ENCODE assay signal across 9 cellular contexts in the genomic region with DNA sequence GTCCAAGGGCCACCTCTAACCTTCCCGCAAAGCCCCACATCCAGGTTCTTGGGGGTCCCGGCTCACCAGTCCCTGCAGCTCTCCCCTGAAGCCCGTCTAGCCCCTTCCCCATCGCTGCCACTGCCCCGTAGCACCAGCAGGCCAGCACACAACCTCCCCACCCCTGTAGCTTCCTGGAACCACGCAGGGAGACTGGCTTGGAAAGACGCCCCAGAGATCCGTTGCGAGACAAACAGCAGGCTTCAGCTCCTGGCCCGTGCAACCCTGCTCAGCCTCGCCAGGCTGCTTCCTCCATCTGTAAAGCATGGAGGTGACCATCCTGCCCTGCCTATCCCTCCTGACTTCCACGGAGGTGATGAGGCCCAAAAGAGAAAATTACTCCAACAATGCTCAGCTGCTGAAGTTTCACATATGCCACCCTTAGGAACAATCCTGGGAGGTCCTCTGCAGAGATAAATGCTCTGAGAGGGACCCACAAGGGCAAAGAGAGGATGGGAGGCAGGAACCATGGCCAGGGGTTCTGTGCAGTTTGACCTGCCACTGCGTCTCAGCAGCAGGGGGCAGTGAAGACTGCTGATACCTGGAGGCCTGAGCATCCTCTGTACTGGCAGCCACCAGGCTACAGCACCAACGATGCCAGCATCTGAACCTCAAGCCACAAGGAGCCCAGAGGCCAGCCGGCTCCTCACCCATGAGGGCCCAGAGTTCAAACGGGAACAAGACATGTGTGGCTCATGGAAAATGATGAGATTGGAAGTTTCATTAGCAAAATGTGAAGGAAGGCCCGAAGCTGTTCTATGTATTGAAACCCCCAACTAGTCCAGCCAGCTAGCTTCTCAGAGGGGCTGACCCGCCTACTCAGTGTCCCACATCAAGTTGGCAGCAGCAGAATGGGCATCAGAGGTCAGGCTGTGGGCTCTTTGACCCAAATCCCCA. TPM values are rescaled to one million over a fixed set of nuclear protein-coding genes. Genes with fewer than 3 reads are reported as not detected.
A peak's percentile ranks its signal among the peaks of the same experiment; 100 is the strongest.
DNase-seq lines count a peak whose midpoint lies in the region; ATAC-seq and TF ChIP-seq lines count a peak whose summit lies in the region.
"Had no signal": no experiment of that assay in that cellular context is flagged by ENCODE, and none has a peak within 500 bp of the region (broad histone marks: within the 10 kb centered on the region; RNA-seq: fewer than 3 reads in every experiment).

No MANE protein-coding gene starts in this region.

- WGBS in liver, result 81% methylated on average over 18 of the region's 18 CpGs

- peaks cover 0 to 2% (median 0%) of the 10 kb centered on the region in 4 donors for H3K36me3 ChIP-seq in liver (ENCODE audit: control insufficient read depth in 4 of 4, insufficient read depth in 3 of 4, low read depth in 1 of 4, low read length in 3 of 4)

- peak in 1 of 2 experiments; percentile 52 for DNase-seq in HL-60 (ENCODE audit: low read depth in 1 of 2, low spot score in 1 of 2)
- DNase-seq in activated T-cell treated with anti-CD3 and anti-CD28 coated beads, Interleukin-2, amount 50 U/mL, for 48 hours, result peak; percentile 39 to 54
- no peak for DNase-seq in SIG-M5 treated with dmso at 0.1 percent for 504 hours (lab: John Stamatoyannopoulos, UW; ENCODE audit: unreplicated experiment)

- H3K27ac ChIP-seq in 22Rv1 (no peak overlapping the region), HL-60 (replicated peaks) (no peak overlapping the region), liver (ENCODE audit: low read depth in 1 of 2, low read length in 2 of 2) (no peak overlapping the region)

- no peaks in the 10 kb centered on the region for H3K9me3 ChIP-seq in liver (ENCODE audit: control insufficient read depth in 4 of 4, low read length in 3 of 4)

- no peak for ATAC-seq in GM18511 (IDR thresholded peaks at IDR 0.05; ENCODE audit: unreplicated experiment)
- no peak for ATAC-seq in HG03135 (IDR thresholded peaks at IDR 0.05; ENCODE audit: unreplicated experiment)
- no peak for ATAC-seq in GM19467 (IDR thresholded peaks at IDR 0.05; ENCODE audit: unreplicated experiment)

- H3K4me1 ChIP-seq in liver (ENCODE audit: control insufficient read depth in 4 of 4, insufficient read depth in 4 of 4, low read length in 3 of 4), result peaks cover 9 to 25% (median 20%) of the 10 kb centered on the region in 4 donors

- TF ChIP-seq RAD21 in liver (IDR thresholded peaks at IDR 0.05), result peak; percentile 40 to 66

- H3K4me3 ChIP-seq in HL-60 (replicated peaks; ENCODE audit: insufficient read depth, low read length) (no peak overlapping the region), liver (ENCODE audit: low read depth in 1 of 3, low read length in 3 of 3) (no peak overlapping the region)

- H3K9ac ChIP-seq in liver (ENCODE audit: low read depth in 1 of 2, low read length in 2 of 2), result no peak overlapping the region

- no peaks in the 10 kb centered on the region for H3K27me3 ChIP-seq in HL-60 (ENCODE audit: insufficient read depth, poor library complexity, severe bottlenecking)
- no peaks in the 10 kb centered on the region for H3K27me3 ChIP-seq in liver (ENCODE audit: control insufficient read depth in 4 of 4, insufficient read depth in 4 of 4, low read length in 3 of 4)

- peak; percentile 9; the same call in 1 of the 2 replicates for TF ChIP-seq CTCF in 22Rv1 (IDR thresholded peaks at IDR 0.05)
- TF ChIP-seq CTCF in HL-60 (IDR thresholded peaks at IDR 0.05; ENCODE audit: insufficient read depth, low read length), result peak; percentile 55
- no peak for TF ChIP-seq CTCF in liver (IDR thresholded peaks at IDR 0.05; ENCODE audit: low read depth, low read length, missing input control)

TF ChIP-seq in liver, 16 proteins besides CTCF, POLR2A, EP300 and RAD21:
- TF ChIP-seq, protein P1, sequence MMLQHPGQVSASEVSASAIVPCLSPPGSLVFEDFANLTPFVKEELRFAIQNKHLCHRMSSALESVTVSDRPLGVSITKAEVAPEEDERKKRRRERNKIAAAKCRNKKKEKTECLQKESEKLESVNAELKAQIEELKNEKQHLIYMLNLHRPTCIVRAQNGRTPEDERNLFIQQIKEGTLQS (IDR thresholded peaks at IDR 0.05), result no peak
- TF ChIP-seq GABPA (IDR thresholded peaks at IDR 0.05 in 1 of 2, conservative IDR thresholded peaks at IDR 0.05 in 1 of 2), result no peak
- no peak for TF ChIP-seq YY1 (IDR thresholded peaks at IDR 0.05)
- no peak for TF ChIP-seq HNF4G (IDR thresholded peaks at IDR 0.05)
- TF ChIP-seq HNF4A (conservative IDR thresholded peaks at IDR 0.05), result no peak
- no peak for TF ChIP-seq TAF1 (conservative IDR thresholded peaks at IDR 0.05)
- no peak for TF ChIP-seq NR2F2 (IDR thresholded peaks at IDR 0.05)
- no peak for TF ChIP-seq SP1 (IDR thresholded peaks at IDR 0.05)
- TF ChIP-seq, protein P2, sequence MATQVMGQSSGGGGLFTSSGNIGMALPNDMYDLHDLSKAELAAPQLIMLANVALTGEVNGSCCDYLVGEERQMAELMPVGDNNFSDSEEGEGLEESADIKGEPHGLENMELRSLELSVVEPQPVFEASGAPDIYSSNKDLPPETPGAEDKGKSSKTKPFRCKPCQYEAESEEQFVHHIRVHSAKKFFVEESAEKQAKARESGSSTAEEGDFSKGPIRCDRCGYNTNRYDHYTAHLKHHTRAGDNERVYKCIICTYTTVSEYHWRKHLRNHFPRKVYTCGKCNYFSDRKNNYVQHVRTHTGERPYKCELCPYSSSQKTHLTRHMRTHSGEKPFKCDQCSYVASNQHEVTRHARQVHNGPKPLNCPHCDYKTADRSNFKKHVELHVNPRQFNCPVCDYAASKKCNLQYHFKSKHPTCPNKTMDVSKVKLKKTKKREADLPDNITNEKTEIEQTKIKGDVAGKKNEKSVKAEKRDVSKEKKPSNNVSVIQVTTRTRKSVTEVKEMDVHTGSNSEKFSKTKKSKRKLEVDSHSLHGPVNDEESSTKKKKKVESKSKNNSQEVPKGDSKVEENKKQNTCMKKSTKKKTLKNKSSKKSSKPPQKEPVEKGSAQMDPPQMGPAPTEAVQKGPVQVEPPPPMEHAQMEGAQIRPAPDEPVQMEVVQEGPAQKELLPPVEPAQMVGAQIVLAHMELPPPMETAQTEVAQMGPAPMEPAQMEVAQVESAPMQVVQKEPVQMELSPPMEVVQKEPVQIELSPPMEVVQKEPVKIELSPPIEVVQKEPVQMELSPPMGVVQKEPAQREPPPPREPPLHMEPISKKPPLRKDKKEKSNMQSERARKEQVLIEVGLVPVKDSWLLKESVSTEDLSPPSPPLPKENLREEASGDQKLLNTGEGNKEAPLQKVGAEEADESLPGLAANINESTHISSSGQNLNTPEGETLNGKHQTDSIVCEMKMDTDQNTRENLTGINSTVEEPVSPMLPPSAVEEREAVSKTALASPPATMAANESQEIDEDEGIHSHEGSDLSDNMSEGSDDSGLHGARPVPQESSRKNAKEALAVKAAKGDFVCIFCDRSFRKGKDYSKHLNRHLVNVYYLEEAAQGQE (IDR thresholded peaks at IDR 0.05), result no peak
- no peak for TF ChIP-seq FOXA2 (IDR thresholded peaks at IDR 0.05)
- no peak for TF ChIP-seq JUND (IDR thresholded peaks at IDR 0.05)
- no peak for TF ChIP-seq RXRA (IDR thresholded peaks at IDR 0.05)
- no peak for TF ChIP-seq FOXA1 (IDR thresholded peaks at IDR 0.05)
- TF ChIP-seq, protein P3, sequence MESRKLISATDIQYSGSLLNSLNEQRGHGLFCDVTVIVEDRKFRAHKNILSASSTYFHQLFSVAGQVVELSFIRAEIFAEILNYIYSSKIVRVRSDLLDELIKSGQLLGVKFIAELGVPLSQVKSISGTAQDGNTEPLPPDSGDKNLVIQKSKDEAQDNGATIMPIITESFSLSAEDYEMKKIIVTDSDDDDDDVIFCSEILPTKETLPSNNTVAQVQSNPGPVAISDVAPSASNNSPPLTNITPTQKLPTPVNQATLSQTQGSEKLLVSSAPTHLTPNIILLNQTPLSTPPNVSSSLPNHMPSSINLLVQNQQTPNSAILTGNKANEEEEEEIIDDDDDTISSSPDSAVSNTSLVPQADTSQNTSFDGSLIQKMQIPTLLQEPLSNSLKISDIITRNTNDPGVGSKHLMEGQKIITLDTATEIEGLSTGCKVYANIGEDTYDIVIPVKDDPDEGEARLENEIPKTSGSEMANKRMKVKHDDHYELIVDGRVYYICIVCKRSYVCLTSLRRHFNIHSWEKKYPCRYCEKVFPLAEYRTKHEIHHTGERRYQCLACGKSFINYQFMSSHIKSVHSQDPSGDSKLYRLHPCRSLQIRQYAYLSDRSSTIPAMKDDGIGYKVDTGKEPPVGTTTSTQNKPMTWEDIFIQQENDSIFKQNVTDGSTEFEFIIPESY (IDR thresholded peaks at IDR 0.05), result no peak
- TF ChIP-seq, protein P4, sequence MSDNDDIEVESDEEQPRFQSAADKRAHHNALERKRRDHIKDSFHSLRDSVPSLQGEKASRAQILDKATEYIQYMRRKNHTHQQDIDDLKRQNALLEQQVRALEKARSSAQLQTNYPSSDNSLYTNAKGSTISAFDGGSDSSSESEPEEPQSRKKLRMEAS (IDR thresholded peaks at IDR 0.05), result no peak
- no peak for TF ChIP-seq EGR1 (IDR thresholded peaks at IDR 0.05; ENCODE audit: low read depth in 2 of 2)

RNA-seq across cellular contexts. Expression of gene DGCR2, which starts 16.1 kb away (rescaled TPM):
- total RNA-seq in liver, result 10 to 100 TPM; 21.3 to 30.0 TPM
- 10 to 100 TPM; 11.2 to 20.9 TPM for polyA plus RNA-seq in liver

RNA-seq across cellular contexts. Expression of gene TSSK2, which starts 25.0 kb away (rescaled TPM):
- total RNA-seq in liver, result under 1 TPM in 1 of 2 donors, not detected in 1; 0.08 TPM
- polyA plus RNA-seq in liver, result not detected
- total RNA-seq: pulmonary artery endothelial cell had no signal

RNA-seq across cellular contexts. Expression of gene ESS2, which starts 38.3 kb away (rescaled TPM):
- 1 to 10 TPM; 2.2 to 5.6 TPM for total RNA-seq in liver
- 1 to 10 TPM; 2.8 to 5.7 TPM for polyA plus RNA-seq in liver

RNA-seq across cellular contexts. Expression of gene GSC2, which starts 44.0 kb away (rescaled TPM):
- not detected for total RNA-seq in liver
- polyA plus RNA-seq in liver, result not detected
